ENCODE assay signal across 26 cellular contexts in the genomic region with DNA sequence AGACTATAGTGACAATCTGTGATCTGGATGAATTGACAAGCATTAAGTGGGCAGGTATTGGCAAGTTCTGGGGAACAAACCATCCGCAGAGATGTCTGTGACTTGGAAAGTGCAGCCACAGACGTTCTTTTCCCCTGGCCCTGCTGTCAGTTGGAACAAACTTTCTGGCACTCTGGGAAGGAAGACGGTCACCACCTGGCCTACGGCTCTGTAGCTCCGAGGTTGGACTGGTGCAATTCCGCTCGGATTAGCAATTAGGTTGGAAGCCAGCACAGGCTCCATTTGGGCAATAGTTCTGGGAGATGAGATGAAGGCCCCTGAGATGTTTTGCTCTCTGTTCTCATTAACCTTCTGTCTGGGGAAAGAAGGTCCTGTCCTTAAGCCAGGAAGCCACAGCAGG.
"Had no signal": no experiment of that assay in that cellular context is flagged by ENCODE, and none has a peak within 500 bp of the region (broad histone marks: within the 10 kb centered on the region; RNA-seq: fewer than 3 reads in every experiment).

No MANE protein-coding gene starts in this region.

- H3K27ac ChIP-seq: adrenal gland, body of pancreas, breast epithelium, SJCRH30, SK-N-MC had no signal

- ATAC-seq: activated CD4-positive, alpha-beta T cell treated with anti-CD3 and anti-CD28 coated beads for 36 hours; activated CD4-positive, CD25-positive, alpha-beta regulatory T cell treated with anti-CD3 and anti-CD28 coated beads, Interleukin-2, amount 50 U/mL, for 24 hours; activated CD8-positive, alpha-beta T cell treated with anti-CD3 and anti-CD28 coated beads, Interleukin-2, amount 10 ng/mL, durations not matched to agents 7 days and 5 days; activated naive CD4-positive, alpha-beta T cell treated with anti-CD3 and anti-CD28 coated beads, Interleukin-2, amount 50 U/mL, for 72 hours; activated T-cell treated with anti-CD3 and anti-CD28 coated beads, Interleukin-2, amount 50 U/mL, for 4 hours; body of pancreas; K562; Panc1 had no signal

- H3K4me1 ChIP-seq: adrenal gland, body of pancreas, breast epithelium, SJCRH30 had no signal

- H3K4me3 ChIP-seq: adrenal gland, body of pancreas, breast epithelium, K562, SJCRH30, SK-N-MC had no signal

- DNase-seq: activated CD4-positive, alpha-beta T cell treated with anti-CD3 and anti-CD28 coated beads for 36 hours; activated CD4-positive, alpha-beta T cell treated with anti-CD3 and anti-CD28 coated beads, Interleukin-2, amount 10 ng/mL, durations not matched to agents 7 days and 5 days; activated CD4-positive, alpha-beta T cell treated with anti-CD3 and anti-CD28 coated beads, Interleukin-2, amount 50 U/mL, for 48 hours; activated CD8-positive, alpha-beta T cell treated with anti-CD3 and anti-CD28 coated beads, Interleukin-2, amount 10 ng/mL, durations not matched to agents 7 days and 5 days; activated gamma-delta T cell treated with Interleukin-2 at 50 U/mL for 16 hours; activated naive CD4-positive, alpha-beta T cell treated with anti-CD3 and anti-CD28 coated beads for 36 hours; activated T-cell treated with anti-CD3 and anti-CD28 coated beads, Interleukin-2, amount 50 U/mL, for 4 hours; adrenal gland; body of pancreas; NCI-H1092 treated with DMSO at 0.1 percent for 48 hours; NCI-H1417; NCI-H146; NCI-H187; NCI-H2029 treated with DMSO at 0.1 percent for 48 hours; NCI-H345; NCI-H526 treated with DMSO at 0.1 percent for 48 hours; NCI-H774; SHP77; SJCRH30; T1000 had no signal

- H3K27me3 ChIP-seq: adrenal gland, body of pancreas, breast epithelium had no signal

- H3K9me3 ChIP-seq: adrenal gland, body of pancreas, breast epithelium, SJCRH30 had no signal

- H3K36me3 ChIP-seq: adrenal gland, breast epithelium, SJCRH30 had no signal
